In the genomic region with DNA sequence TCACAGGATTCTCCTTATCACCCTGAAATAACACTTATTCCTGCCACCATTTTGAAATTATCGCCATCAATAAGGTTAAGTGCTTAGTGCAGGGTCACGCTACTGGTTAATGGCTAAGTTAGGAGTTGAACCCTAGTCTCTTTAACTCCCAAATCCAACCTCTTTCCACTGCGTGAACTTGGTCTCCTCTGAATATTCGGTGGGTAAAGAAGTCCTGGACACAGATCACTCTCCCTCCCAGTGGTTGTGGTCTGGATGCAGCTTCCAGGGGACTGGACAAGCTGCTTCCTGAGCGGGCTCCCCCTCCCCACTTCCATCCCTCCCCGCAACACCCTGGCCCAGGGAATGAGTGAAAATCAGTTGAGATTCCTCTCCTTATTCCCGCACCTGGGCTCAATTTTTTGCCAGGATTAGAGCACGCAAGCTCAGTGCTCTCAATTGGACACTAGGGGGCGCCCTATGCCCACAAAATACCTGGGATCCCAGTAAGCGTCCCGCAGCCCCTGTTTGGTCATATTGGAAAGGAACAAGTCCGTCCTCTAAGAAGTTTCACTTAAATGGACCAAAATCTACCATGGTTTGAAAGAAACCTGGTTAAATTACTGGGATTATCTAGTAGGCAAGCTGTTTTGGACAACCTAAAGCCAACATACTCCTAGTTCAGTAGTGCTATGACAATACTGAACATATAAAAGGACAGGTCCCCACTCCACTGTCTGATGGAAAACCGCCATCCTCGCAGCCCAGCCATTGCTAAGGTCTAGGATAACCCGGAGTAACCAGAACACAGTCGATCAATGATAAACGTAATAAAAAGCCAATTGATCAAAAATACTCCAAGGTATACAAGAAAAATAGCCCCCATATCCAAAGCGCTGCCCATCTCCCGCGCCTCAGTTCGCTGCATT, we compare ENCODE assay signal across 8 cellular contexts. TPM values are rescaled to one million over a fixed set of nuclear protein-coding genes. Genes with fewer than 3 reads are reported as not detected.
A peak's percentile ranks its signal among the peaks of the same experiment; 100 is the strongest.
DNase-seq lines count a peak whose midpoint lies in the region; ATAC-seq, FAIRE-seq and TF ChIP-seq lines count a peak whose summit lies in the region.

No MANE protein-coding gene starts in this region.

- POLR2A ChIA-PET in activated B cell treated with CpG ODN at 0.5 μM for 24 hours (lab: Charles Lee): no interaction called here

- H3K27ac ChIP-seq in kidney (ENCODE audit: low read depth in 2 of 2, low read length in 2 of 2): no peak overlapping the region

- CTCF ChIA-PET in activated B cell treated with CpG ODN at 0.5 μM for 24 hours (lab: Charles Lee): interaction anchor here (1.0 to 5.6 kb wide), 8 partner anchors 9 to 147 kb away, joined by 3 to 45 read pairs (median 8); no protein-coding TSS in a partner anchor

- H3K4me1 Mint-ChIP-seq in activated B cell treated with CpG ODN at 0.5 μM for 24 hours: peaks cover 23% of the 10 kb centered on the region

- no peak overlapping the region for H3K4me3 ChIP-seq in kidney (ENCODE audit: low read length in 2 of 2)

- intact Hi-C loops in activated B cell treated with CpG ODN at 0.5 μM for 24 hours (cut with micrococcal nuclease): loop anchor here (1.0 to 5.0 kb wide), 3 partner anchors 23 to 418 kb away; no protein-coding TSS in a partner anchor
- intact Hi-C loops in kidney (cut with DNase I): no loop called here

- DNase-seq in G401 (ENCODE audit: low spot score): peak; percentile 81
- peak; percentile 50 for DNase-seq in NCI-H2107 treated with DMSO at 0.1 percent for 48 hours (lab: John Stamatoyannopoulos, UW; ENCODE audit: unreplicated experiment)
- DNase-seq in activated B cell treated with CpG ODN at 0.5 μM for 24 hours: peak; percentile 18
- DNase-seq in central memory CD4-positive, alpha-beta T cell: peak; percentile 67
- DNase-seq in kidney: peak; percentile 83
- peak; percentile 60 to 76 for DNase-seq in stimulated activated CD4-positive, alpha-beta T cell treated with anti-CD3 and anti-CD28 coated beads, Interleukin-1b, Interleukin-23, amount 100 ng/mL, for 4 hours (ENCODE audit: low read depth in 2 of 2)

- FAIRE-seq in kidney (lab: Jason Lieb, UNC): no peak

- no peak overlapping the region for H3K27ac Mint-ChIP-seq in activated B cell treated with CpG ODN at 0.5 μM for 24 hours

- H3K36me3 ChIP-seq in kidney (ENCODE audit: control insufficient read depth in 1 of 2, insufficient read depth in 2 of 2, low read length in 2 of 2): no peaks in the 10 kb centered on the region

- no peaks in the 10 kb centered on the region for H3K27me3 Mint-ChIP-seq in activated B cell treated with CpG ODN at 0.5 μM for 24 hours

- no peak overlapping the region for H3K4me3 Mint-ChIP-seq in activated B cell treated with CpG ODN at 0.5 μM for 24 hours

- H3K9me3 Mint-ChIP-seq in activated B cell treated with CpG ODN at 0.5 μM for 24 hours: no peaks in the 10 kb centered on the region

- in situ Hi-C loops in G401 (cut with HindIII; ENCODE audit: low sequenced_read_pairs): no loop called here

- H3K9me3 ChIP-seq in kidney (ENCODE audit: control insufficient read depth in 1 of 2, low read length in 2 of 2): no peaks in the 10 kb centered on the region

- peaks cover 0 to 3% of the 10 kb centered on the region in 2 donors for H3K4me1 ChIP-seq in kidney (ENCODE audit: control insufficient read depth in 1 of 2, insufficient read depth in 1 of 2, low read depth in 1 of 2, low read length in 2 of 2)

- no peaks in the 10 kb centered on the region for H3K36me3 Mint-ChIP-seq in activated B cell treated with CpG ODN at 0.5 μM for 24 hours (ENCODE audit: low read depth)

- H3K9ac ChIP-seq in kidney (ENCODE audit: low read length in 2 of 2): no peak overlapping the region

- TF ChIP-seq CTCF in activated B cell treated with CpG ODN at 0.5 μM for 24 hours (IDR thresholded peaks at IDR 0.05): no peak
- TF ChIP-seq CTCF in kidney (IDR thresholded peaks at IDR 0.05; ENCODE audit: borderline replicate concordance, extremely low read depth, insufficient read depth): peak; percentile 81

- peak; percentile 55 for ATAC-seq in HG02678 (IDR thresholded peaks at IDR 0.05; ENCODE audit: unreplicated experiment)
- peak; percentile 70 for ATAC-seq in activated B cell treated with CpG ODN at 0.5 μM for 24 hours (ENCODE audit: low read depth)
- ATAC-seq in GM19452 (IDR thresholded peaks at IDR 0.05; ENCODE audit: unreplicated experiment): no peak

RNA-seq across cellular contexts. Expression of gene DHRS9, which starts 40.4 kb away (rescaled TPM):
- total RNA-seq in G401 (2014; rRNA removed; shearing (Covaris generic)): not detected in 2 replicates
- 0.71 and 1.2 TPM in 2 replicates for total RNA-seq in activated B cell treated with CpG ODN at 0.5 μM for 24 hours
- total RNA-seq in kidney: 2.2 TPM
- not detected for polyA plus RNA-seq in kidney (ENCODE audit: insufficient read depth, low read depth, low replicate concordance)

Comparison
In these comparisons a context has a peak if more than half of its experiments do, and no peak if none do; other contexts are left out.
1. DNase-seq: peak in every context shown above with its lines; median percentile 83 in kidney; 81 in G401; 68 in stimulated activated CD4-positive, alpha-beta T cell treated with anti-CD3 and anti-CD28 coated beads, Interleukin-1b, Interleukin-23, amount 100 ng/mL, for 4 hours; 67 in central memory CD4-positive, alpha-beta T cell; 50 in NCI-H2107 treated with DMSO at 0.1 percent for 48 hours; 18 in activated B cell treated with CpG ODN at 0.5 μM for 24 hours.